ENCODE assay signal across 19 cellular contexts in the genomic region with DNA sequence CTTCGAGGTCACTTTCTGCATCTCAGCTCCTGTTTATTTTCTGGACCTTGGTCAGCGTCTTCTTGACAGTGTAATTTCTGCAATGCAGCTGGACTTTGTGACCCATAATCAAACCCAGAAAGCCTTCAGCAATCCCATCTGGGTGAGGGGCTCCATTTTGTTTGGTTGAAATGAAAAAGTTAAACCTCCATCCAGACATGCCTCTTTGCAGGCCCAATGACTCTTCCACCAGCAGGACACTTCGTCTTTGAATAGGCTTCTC. TPM values are rescaled to one million over a fixed set of nuclear protein-coding genes. Genes with fewer than 3 reads are reported as not detected.
DNase-seq lines count a peak whose midpoint lies in the region; ATAC-seq and TF ChIP-seq lines count a peak whose summit lies in the region.
"Had no signal": no experiment of that assay in that cellular context is flagged by ENCODE, and none has a peak within 500 bp of the region (broad histone marks: within the 10 kb centered on the region; RNA-seq: fewer than 3 reads in every experiment).

No MANE protein-coding gene starts in this region.

- CTCF ChIA-PET in activated B cell treated with CpG ODN at 0.5 μM for 24 hours (lab: Charles Lee): interaction anchor here (0.9 kb wide), 1 partner anchor 203 kb away, joined by 3 read pairs; no protein-coding TSS in a partner anchor

- POLR2A ChIA-PET in activated B cell treated with CpG ODN at 0.5 μM for 24 hours (lab: Charles Lee): no interaction called here

- H3K27me3 Mint-ChIP-seq in activated T-cell treated with anti-CD3 and anti-CD28 coated beads, Interleukin-2, amount 50 U/mL, for 24 hours: no peaks in the 10 kb centered on the region
- no peaks in the 10 kb centered on the region for H3K27me3 Mint-ChIP-seq in activated B cell treated with CpG ODN at 0.5 μM for 24 hours
- H3K27me3 Mint-ChIP-seq: IgD-negative memory B cell had no signal

- peaks cover 0 to 13% of the 10 kb centered on the region in 2 donors for H3K4me1 ChIP-seq in left lung

- H3K36me3 ChIP-seq in left lung: peaks cover 0 to 19% of the 10 kb centered on the region in 2 donors

- H3K36me3 Mint-ChIP-seq in activated T-cell treated with anti-CD3 and anti-CD28 coated beads, Interleukin-2, amount 50 U/mL, for 24 hours (ENCODE audit: low read depth): peaks cover 80% of the 10 kb centered on the region
- peaks cover 82% of the 10 kb centered on the region for H3K36me3 Mint-ChIP-seq in activated B cell treated with CpG ODN at 0.5 μM for 24 hours (ENCODE audit: low read depth)
- H3K36me3 Mint-ChIP-seq in stimulated activated effector memory CD8-positive, alpha-beta T cell treated with anti-CD3 and anti-CD28 coated beads, Interleukin-12 subunit alpha, Interleukin-12 subunit beta, amount 100 ng/mL, for 72 hours: peaks cover 7% of the 10 kb centered on the region

- H3K9me3 Mint-ChIP-seq in activated T-cell treated with anti-CD3 and anti-CD28 coated beads, Interleukin-2, amount 50 U/mL, for 24 hours: no peaks in the 10 kb centered on the region
- peaks cover 2% of the 10 kb centered on the region for H3K9me3 Mint-ChIP-seq in activated B cell treated with CpG ODN at 0.5 μM for 24 hours
- H3K9me3 Mint-ChIP-seq in stimulated activated effector memory CD8-positive, alpha-beta T cell treated with anti-CD3 and anti-CD28 coated beads, Interleukin-12 subunit alpha, Interleukin-12 subunit beta, amount 100 ng/mL, for 72 hours: peaks cover 3% of the 10 kb centered on the region
- H3K9me3 Mint-ChIP-seq: IgD-negative memory B cell had no signal

- H3K4me3 ChIP-seq in left lung: peak overlapping the region; percentile 8 to 16
- H3K4me3 ChIP-seq: A549; BLaER1 treated with 17β-estradiol and CSF1 and Interleukin-3, amounts not matched to agents 10 nM and 100 nM had no signal

- no peak overlapping the region for H3K4me3 Mint-ChIP-seq in activated T-cell treated with anti-CD3 and anti-CD28 coated beads, Interleukin-2, amount 50 U/mL, for 24 hours
- no peak overlapping the region for H3K4me3 Mint-ChIP-seq in activated B cell treated with CpG ODN at 0.5 μM for 24 hours
- H3K4me3 Mint-ChIP-seq in stimulated activated effector memory CD8-positive, alpha-beta T cell treated with anti-CD3 and anti-CD28 coated beads, Interleukin-12 subunit alpha, Interleukin-12 subunit beta, amount 100 ng/mL, for 72 hours: peak overlapping the region; percentile 33
- H3K4me3 Mint-ChIP-seq: HFFc6, IgD-negative memory B cell had no signal

- H3K9me3 ChIP-seq in left lung: peaks cover 0 to 4% of the 10 kb centered on the region in 2 donors
- H3K9me3 ChIP-seq: A549 had no signal

- intact Hi-C loops in activated B cell treated with CpG ODN at 0.5 μM for 24 hours (cut with micrococcal nuclease) (no loop called here), left lung (cut with DNase I) (no loop called here)

- H3K27me3 ChIP-seq in left lung: no peaks in the 10 kb centered on the region
- H3K27me3 ChIP-seq: BLaER1 treated with 17β-estradiol and CSF1 and Interleukin-3, amounts not matched to agents 10 nM and 100 nM had no signal

- peak overlapping the region; percentile 85 for H3K27ac Mint-ChIP-seq in activated T-cell treated with anti-CD3 and anti-CD28 coated beads, Interleukin-2, amount 50 U/mL, for 24 hours
- H3K27ac Mint-ChIP-seq in activated B cell treated with CpG ODN at 0.5 μM for 24 hours: peak overlapping the region; percentile 32
- no peak overlapping the region for H3K27ac Mint-ChIP-seq in stimulated activated effector memory CD8-positive, alpha-beta T cell treated with anti-CD3 and anti-CD28 coated beads, Interleukin-12 subunit alpha, Interleukin-12 subunit beta, amount 100 ng/mL, for 72 hours
- H3K27ac Mint-ChIP-seq: HFFc6 had no signal

- DNase-seq in activated T-cell treated with anti-CD3 and anti-CD28 coated beads, Interleukin-2, amount 50 U/mL, for 24 hours: no peak
- no peak for DNase-seq in activated T-cell treated with anti-CD3 and anti-CD28 coated beads for 4 hours
- DNase-seq in activated B cell treated with CpG ODN at 0.5 μM for 24 hours: no peak
- no peak for DNase-seq in left lung
- no peak for DNase-seq in stimulated activated effector memory CD8-positive, alpha-beta T cell treated with anti-CD3 and anti-CD28 coated beads, Interleukin-12 subunit alpha, Interleukin-12 subunit beta, amount 100 ng/mL, for 72 hours (ENCODE audit: low spot score in 2 of 2)
- no peak for DNase-seq in NCI-H1092 treated with DMSO at 0.1 percent for 48 hours (lab: John Stamatoyannopoulos, UW)
- no peak for DNase-seq in mucosa of gallbladder (ENCODE audit: low spot score)
- DNase-seq: DND-41; HFFc6; NCI-H1417 treated with DMSO at 0.1 percent for 48 hours; NCI-H1930; NCI-H526 treated with DMSO at 0.1 percent for 48 hours; NK-92 treated with Interleukin-12 subunit alpha and Interleukin-12 subunit beta, amount 100 ng/mL, for 24 hours; RPMI8226; SIG-M5 had no signal

- no peak for ATAC-seq in activated B cell treated with CpG ODN at 0.5 μM for 24 hours (ENCODE audit: low read depth)
- no peak for ATAC-seq in left lung
- no peak for ATAC-seq in stimulated activated effector memory CD8-positive, alpha-beta T cell treated with anti-CD3 and anti-CD28 coated beads, Interleukin-12 subunit alpha, Interleukin-12 subunit beta, amount 100 ng/mL, for 72 hours
- no peak for ATAC-seq in GM21367 (IDR thresholded peaks at IDR 0.05; ENCODE audit: unreplicated experiment)
- ATAC-seq: A549 had no signal

- H3K4me1 Mint-ChIP-seq in activated T-cell treated with anti-CD3 and anti-CD28 coated beads, Interleukin-2, amount 50 U/mL, for 24 hours (ENCODE audit: low read depth): peaks cover 25% of the 10 kb centered on the region
- H3K4me1 Mint-ChIP-seq in activated B cell treated with CpG ODN at 0.5 μM for 24 hours: peaks cover 5% of the 10 kb centered on the region
- H3K4me1 Mint-ChIP-seq in stimulated activated effector memory CD8-positive, alpha-beta T cell treated with anti-CD3 and anti-CD28 coated beads, Interleukin-12 subunit alpha, Interleukin-12 subunit beta, amount 100 ng/mL, for 72 hours: peaks cover 38% of the 10 kb centered on the region

- TF ChIP-seq CTCF in activated B cell treated with CpG ODN at 0.5 μM for 24 hours (IDR thresholded peaks at IDR 0.05) (no peak), left lung (IDR thresholded peaks at IDR 0.05) (no peak)

- peak overlapping the region; percentile 59 to 63 for H3K27ac ChIP-seq in left lung
- H3K27ac ChIP-seq: BLaER1 treated with 17β-estradiol and CSF1 and Interleukin-3, amounts not matched to agents 10 nM and 100 nM had no signal

RNA-seq across cellular contexts. Expression of a gene that starts 59.8 kb away (rescaled TPM):
- total RNA-seq in activated B cell treated with CpG ODN at 0.5 μM for 24 hours (57.4 and 61.9 TPM in 2 replicates), left lung (100 to 1,000 TPM; 101 to 193 TPM), mucosa of gallbladder (18.1 TPM)
